Comparison of ENCODE assay signal across 13 cellular contexts in the genomic region with DNA sequence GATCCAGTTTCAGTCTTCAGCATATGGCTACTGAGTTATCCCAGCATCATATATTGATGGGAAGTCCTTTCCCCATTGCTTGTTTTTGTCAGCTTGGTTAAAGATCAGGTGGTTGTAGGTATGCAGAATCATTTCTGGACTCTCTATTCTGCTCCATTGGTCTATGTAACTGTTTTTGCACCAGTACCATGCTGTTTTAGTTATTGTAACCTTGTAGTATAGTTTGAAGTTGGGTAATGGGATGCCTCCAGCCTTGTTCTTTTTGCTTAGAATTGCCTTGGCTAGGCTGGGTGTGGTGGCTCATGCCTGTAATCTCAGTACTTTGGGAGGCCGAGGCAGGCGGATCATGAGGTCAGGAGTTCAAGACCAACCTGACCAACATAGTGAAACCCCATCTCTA. TPM values are rescaled to one million over a fixed set of nuclear protein-coding genes. Genes with fewer than 3 reads are reported as not detected.
"Had no signal": no experiment of that assay in that cellular context is flagged by ENCODE, and none has a peak within 500 bp of the region (broad histone marks: within the 10 kb centered on the region; RNA-seq: fewer than 3 reads in every experiment).

No MANE protein-coding gene starts in this region.

RNA-seq across cellular contexts. Expression of gene COL9A1, which starts 36.9 kb away (rescaled TPM):
- total RNA-seq: activated B cell treated with CpG ODN at 0.5 μM for 24 hours; activated CD4-positive, alpha-beta memory T cell treated with anti-CD3 and anti-CD28 coated beads for 36 hours; activated CD4-positive, alpha-beta memory T cell treated with anti-CD3 and anti-CD28 coated beads, Interleukin-2, amount 10 ng/mL, durations not matched to agents 7 days and 5 days; activated CD4-positive, alpha-beta T cell treated with anti-CD3 and anti-CD28 coated beads for 36 hours; activated CD4-positive, alpha-beta T cell treated with anti-CD3 and anti-CD28 coated beads, Interleukin-2, amount 10 ng/mL, durations not matched to agents 24 days and 14 days; activated CD4-positive, alpha-beta T cell treated with anti-CD3 and anti-CD28 coated beads, Interleukin-2, amount 10 ng/mL, durations not matched to agents 7 days and 5 days; activated CD8-positive, alpha-beta memory T cell treated with anti-CD3 and anti-CD28 coated beads for 36 hours; activated CD8-positive, alpha-beta memory T cell treated with anti-CD3 and anti-CD28 coated beads, Interleukin-2, amount 10 ng/mL, durations not matched to agents 7 days and 5 days; activated CD8-positive, alpha-beta T cell treated with anti-CD3 and anti-CD28 coated beads for 36 hours; activated CD8-positive, alpha-beta T cell treated with anti-CD3 and anti-CD28 coated beads, Interleukin-2, amount 10 ng/mL, durations not matched to agents 7 days and 5 days; T-helper 1 cell treated with Interleukin-12 subunit alpha and Interleukin-12 subunit beta and Interleukin-4 antibody, amounts not matched to agents 30 ng/mL and 1 ng/mL, for 36 hours; T-helper 17 cell; T-helper 2 cell treated with Interferon-gamma antibody and Interleukin-4, amounts not matched to agents 100 ng/mL and 5 ng/mL, for 36 hours had no signal
